In genomic region chr7:23369100-23369499, GRCh38 we compare ENCODE assay signal across 15 cellular contexts.
"Had no signal": no experiment of that assay in that cellular context is flagged by ENCODE, and none has a peak within 500 bp of the region (broad histone marks: within the 10 kb centered on the region; RNA-seq: fewer than 3 reads in every experiment).

No MANE protein-coding gene starts in this region.

- H3K4me3 Mint-ChIP-seq: neural progenitor cell had no signal

- H3K27ac ChIP-seq: ascending aorta, breast epithelium, epithelial cell of prostate, neural progenitor cell, tibial artery had no signal

- H3K4me1 ChIP-seq: ascending aorta, breast epithelium, tibial artery had no signal

- H3K9ac ChIP-seq: neural progenitor cell had no signal

- H3K27me3 ChIP-seq: ascending aorta, breast epithelium, neural progenitor cell, tibial artery had no signal

- ATAC-seq: activated T-helper 17 cell treated with anti-CD3 and anti-CD28 coated beads, Interleukin-2, amount 50 U/mL, for 72 hours; effector memory CD8-positive, alpha-beta T cell had no signal

- H3K9me3 ChIP-seq: ascending aorta, breast epithelium, tibial artery had no signal

- H2AFZ ChIP-seq: neural progenitor cell had no signal

- H3K36me3 ChIP-seq: ascending aorta, breast epithelium, tibial artery had no signal

- H3K9me3 Mint-ChIP-seq: activated T-helper 17 cell treated with anti-CD3 and anti-CD28 coated beads, Interleukin-2, amount 50 U/mL, for 72 hours; effector memory CD8-positive, alpha-beta T cell; neural progenitor cell had no signal

- H3K4me2 ChIP-seq: neural progenitor cell had no signal

- H3K4me3 ChIP-seq: ascending aorta, breast epithelium, neural progenitor cell, tibial artery had no signal

- DNase-seq: activated CD4-positive, alpha-beta T cell treated with anti-CD3 and anti-CD28 coated beads, Interleukin-2, amount 50 U/mL, for 48 hours; activated naive CD4-positive, alpha-beta T cell treated with Interleukin-2 at 50 U/mL for 16 hours; dermis blood vessel endothelial cell; effector memory CD8-positive, alpha-beta T cell; foreskin melanocyte; midbrain; stimulated activated CD4-positive, alpha-beta T cell treated with anti-CD3 and anti-CD28 coated beads, Interleukin-12 subunit alpha, Interleukin-12 subunit beta, amount 100 ng/mL, for 4 hours; stimulated activated CD4-positive, alpha-beta T cell treated with anti-CD3 and anti-CD28 coated beads, Interleukin-2, amount 100 ng/mL, for 24 hours; T1000; tibial artery had no signal

- H3K27ac Mint-ChIP-seq: neural progenitor cell had no signal
